6 cellular contexts compared by ENCODE assay signal in genomic region chrX:131202766-131203165, GRCh38.
"Had no signal": no experiment of that assay in that cellular context is flagged by ENCODE, and none has a peak within 500 bp of the region (broad histone marks: within the 10 kb centered on the region; RNA-seq: fewer than 3 reads in every experiment).

No MANE protein-coding gene starts in this region.

- H3K36me3 Mint-ChIP-seq: IgD-negative memory B cell had no signal

- FAIRE-seq: HTR-8/SVneo had no signal

- DNase-seq: IMR-90, KBM-7, KG1 had no signal

- H3K27ac Mint-ChIP-seq: IgD-negative memory B cell had no signal

- H3K27ac ChIP-seq: HL-60 had no signal

- H3K4me1 Mint-ChIP-seq: IgD-negative memory B cell had no signal

- H3K4me3 Mint-ChIP-seq: IgD-negative memory B cell had no signal
